7 cellular contexts compared by ENCODE assay signal in the genomic region with DNA sequence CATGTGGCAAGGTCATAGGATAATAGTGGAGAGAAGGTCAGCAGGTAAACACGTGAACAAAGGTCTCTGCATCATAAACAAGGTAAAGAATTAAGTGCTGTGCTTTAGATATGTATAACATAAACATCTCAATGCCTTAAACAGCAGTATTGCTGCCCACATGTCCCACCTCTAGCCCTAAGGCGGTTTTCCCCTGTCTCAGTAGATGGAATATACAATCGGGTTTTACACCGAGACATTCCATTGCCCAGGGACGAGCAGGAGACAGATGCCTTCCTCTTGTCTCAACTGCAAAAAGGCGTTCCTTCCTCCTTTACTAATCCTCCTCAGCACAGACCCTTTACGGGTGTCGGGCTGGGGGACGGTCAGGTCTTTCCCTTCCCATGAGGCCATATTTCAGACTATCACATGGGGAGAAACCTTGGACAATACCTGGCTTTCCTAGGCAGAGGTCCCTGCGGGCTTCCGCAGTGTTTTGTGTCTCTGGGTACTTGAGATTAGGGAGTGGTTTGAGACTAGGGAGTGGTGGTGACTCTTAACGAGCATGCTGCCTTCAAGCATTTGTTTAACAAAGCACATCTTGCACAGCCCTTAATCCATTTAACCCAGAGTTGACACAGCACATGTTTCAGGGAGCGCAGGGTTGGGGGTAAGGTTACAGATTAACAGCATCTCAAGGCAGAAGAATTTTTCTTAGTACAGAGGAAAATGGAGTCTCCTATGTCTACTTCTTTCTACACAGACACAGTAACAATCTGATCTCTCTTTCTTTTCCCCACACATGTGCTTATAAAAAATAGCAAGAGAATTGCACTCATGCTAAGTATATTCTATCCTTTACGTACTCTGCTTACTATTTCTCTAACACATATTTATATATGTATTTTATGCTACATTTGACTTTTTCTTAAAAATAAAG.
DNase-seq lines count a peak whose midpoint lies in the region; TF ChIP-seq lines count a peak whose summit lies in the region.
"Not testable (repeated sequence)": the region's sequence is repeated elsewhere in the genome, so short reads cannot be mapped to it uniquely, and the experiment has no call there.

No MANE protein-coding gene starts in this region.

- peak overlapping the region; percentile 23 for H3K4me3 ChIP-seq in HUES6 (ENCODE audit: low read depth, low read length)
- H3K4me3 ChIP-seq in epithelial cell of esophagus (ENCODE audit: low read length), result not testable (repeated sequence)

- peaks cover 19% of the 10 kb centered on the region for H3K4me1 ChIP-seq in HUES6 (ENCODE audit: control insufficient read depth, insufficient read depth, low read length)

- H3K9ac ChIP-seq in HUES6 (ENCODE audit: low read length), result peak overlapping the region; percentile 80

- DNase-seq in ELF-1 (ENCODE audit: low read depth, low spot score) (peak; percentile 81), NCI-H524 treated with DMSO at 0.1 percent for 48 hours (lab: John Stamatoyannopoulos, UW) (peak; percentile 47), UCSD-AML1 (lab: John Stamatoyannopoulos, UW; ENCODE audit: unreplicated experiment) (peak; percentile 1), epithelial cell of esophagus (ENCODE audit: low read depth) (peak; percentile 26), renal cortical epithelial cell (ENCODE audit: low read depth) (peak; percentile 28)
- not testable (repeated sequence) for DNase-seq in mesothelial cell of epicardium (ENCODE audit: low spot score in 2 of 2, unreplicated experiment in 2 of 2)

- H3K9me3 ChIP-seq in HUES6 (ENCODE audit: control insufficient read depth, insufficient read depth, low read depth, low read length), result not testable (repeated sequence)

- H3K36me3 Mint-ChIP-seq in mesothelial cell of epicardium, result not testable (repeated sequence)

- peak overlapping the region; percentile 88; the same call in 1 of the 2 replicates for H3K27ac ChIP-seq in HUES6 (ENCODE audit: low read depth, low read length)

- peak overlapping the region; percentile 27 for H3K4me3 Mint-ChIP-seq in mesothelial cell of epicardium

- not testable (repeated sequence) for H3K27me3 Mint-ChIP-seq in mesothelial cell of epicardium (ENCODE audit: low read depth)

- H3K4me1 Mint-ChIP-seq in mesothelial cell of epicardium, result peaks cover 37% of the 10 kb centered on the region

- H3K9me3 Mint-ChIP-seq in mesothelial cell of epicardium, result not testable (repeated sequence)

- H3K36me3 ChIP-seq in HUES6 (ENCODE audit: control insufficient read depth, insufficient read depth, low read length), result not testable (repeated sequence)

- H3K27ac Mint-ChIP-seq in mesothelial cell of epicardium, result peak overlapping the region; percentile 89

- H3K27me3 ChIP-seq in HUES6 (ENCODE audit: control insufficient read depth, insufficient read depth, low read length), result not testable (repeated sequence)

- not testable (repeated sequence) for TF ChIP-seq CTCF in epithelial cell of esophagus (IDR thresholded peaks at IDR 0.05; ENCODE audit: insufficient read depth, low read depth, low read length, missing control alignments); mesothelial cell of epicardium (IDR thresholded peaks at IDR 0.05; ENCODE audit: unreplicated experiment)
